Comparison of ENCODE assay signal across 10 cellular contexts in the genomic region with DNA sequence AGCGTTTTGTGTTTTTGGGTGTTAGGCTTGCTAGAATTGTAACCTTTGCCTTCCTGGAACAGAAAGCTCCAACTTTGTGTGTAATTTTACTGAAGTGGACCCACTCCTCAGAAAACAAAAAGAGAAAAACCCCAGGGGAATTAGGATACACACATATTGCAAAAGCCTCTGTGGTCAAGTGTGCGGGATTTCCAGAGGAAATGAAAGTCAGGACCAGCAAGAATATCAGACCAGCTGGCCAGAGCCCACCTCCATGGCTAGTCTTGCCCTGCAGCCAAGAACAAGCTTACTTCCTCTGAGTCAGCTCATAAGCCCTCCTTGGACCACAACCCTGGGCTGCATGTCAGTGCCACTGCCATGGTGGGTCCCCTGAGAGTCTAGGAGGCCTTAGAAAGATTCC. TPM values are rescaled to one million over a fixed set of nuclear protein-coding genes. Genes with fewer than 3 reads are reported as not detected.
DNase-seq lines count a peak whose midpoint lies in the region; ATAC-seq, FAIRE-seq and TF ChIP-seq lines count a peak whose summit lies in the region.
"Had no signal": no experiment of that assay in that cellular context is flagged by ENCODE, and none has a peak within 500 bp of the region (broad histone marks: within the 10 kb centered on the region; RNA-seq: fewer than 3 reads in every experiment).

No MANE protein-coding gene starts in this region.

- H3K36me3 ChIP-seq in BE2C, result no peaks in the 10 kb centered on the region

- CTCF ChIA-PET in activated CD8-positive, alpha-beta T cell treated with anti-CD3 and anti-CD28 coated beads for 36 hours (lab: Charles Lee), result interaction anchor here (1.2 kb wide), 1 partner anchor 105 kb away, joined by 5 read pairs; no protein-coding TSS in a partner anchor

- DNase-seq in GF-D8 (lab: John Stamatoyannopoulos, UW) (peak; percentile 33), HTR-8/SVneo (ENCODE audit: insufficient read length, low spot score) (peak; percentile 50), osteocyte (ENCODE audit: extremely low spot score, unreplicated experiment) (no peak), NCI-H2029 (lab: John Stamatoyannopoulos, UW) (no peak), DMS114 treated with DMSO at 0.1 percent for 48 hours (lab: John Stamatoyannopoulos, UW; ENCODE audit: unreplicated experiment) (no peak), BE2C (no peak)
- DNase-seq in activated CD8-positive, alpha-beta T cell treated with anti-CD3 and anti-CD28 coated beads for 36 hours, result no peak

- peaks cover 42% of the 10 kb centered on the region for H3K4me1 Mint-ChIP-seq in dendritic cell treated with granulocyte-macrophage colony-stimulating factor and Interleukin-4, amounts not matched to agents 40 ng/mL and 50 ng/mL, for 4 days (ENCODE audit: low read depth)
- peaks cover 14% of the 10 kb centered on the region for H3K4me1 Mint-ChIP-seq in osteocyte (ENCODE audit: unreplicated experiment)
- no peaks in the 10 kb centered on the region for H3K4me1 Mint-ChIP-seq in activated CD8-positive, alpha-beta T cell treated with anti-CD3 and anti-CD28 coated beads for 36 hours (ENCODE audit: low read depth)

- POLR2A ChIA-PET in activated CD8-positive, alpha-beta T cell treated with anti-CD3 and anti-CD28 coated beads for 36 hours (lab: Charles Lee), result no interaction called here

- FAIRE-seq in HTR-8/SVneo (lab: Jason Lieb, UNC), result no peak
- FAIRE-seq: endometrium had no signal

- no peak overlapping the region for H3K4me3 Mint-ChIP-seq in dendritic cell treated with granulocyte-macrophage colony-stimulating factor and Interleukin-4, amounts not matched to agents 40 ng/mL and 50 ng/mL, for 4 days
- H3K4me3 Mint-ChIP-seq in osteocyte (ENCODE audit: unreplicated experiment), result no peak overlapping the region
- H3K4me3 Mint-ChIP-seq in activated CD8-positive, alpha-beta T cell treated with anti-CD3 and anti-CD28 coated beads for 36 hours, result no peak overlapping the region
- H3K4me3 Mint-ChIP-seq: IgD-negative memory B cell had no signal

- no peaks in the 10 kb centered on the region for H3K27me3 Mint-ChIP-seq in dendritic cell treated with granulocyte-macrophage colony-stimulating factor and Interleukin-4, amounts not matched to agents 40 ng/mL and 50 ng/mL, for 4 days
- no peaks in the 10 kb centered on the region for H3K27me3 Mint-ChIP-seq in osteocyte (ENCODE audit: unreplicated experiment)
- H3K27me3 Mint-ChIP-seq in activated CD8-positive, alpha-beta T cell treated with anti-CD3 and anti-CD28 coated beads for 36 hours, result peaks cover 2% of the 10 kb centered on the region

- peak overlapping the region; percentile 91 for H3K27ac Mint-ChIP-seq in dendritic cell treated with granulocyte-macrophage colony-stimulating factor and Interleukin-4, amounts not matched to agents 40 ng/mL and 50 ng/mL, for 4 days
- peak overlapping the region; percentile 77 for H3K27ac Mint-ChIP-seq in osteocyte (ENCODE audit: unreplicated experiment)
- H3K27ac Mint-ChIP-seq in activated CD8-positive, alpha-beta T cell treated with anti-CD3 and anti-CD28 coated beads for 36 hours, result no peak overlapping the region
- H3K27ac Mint-ChIP-seq: IgD-negative memory B cell had no signal

- H3K36me3 Mint-ChIP-seq in dendritic cell treated with granulocyte-macrophage colony-stimulating factor and Interleukin-4, amounts not matched to agents 40 ng/mL and 50 ng/mL, for 4 days (ENCODE audit: low read depth), result peaks cover 2% of the 10 kb centered on the region
- peaks cover 1% of the 10 kb centered on the region for H3K36me3 Mint-ChIP-seq in osteocyte (ENCODE audit: unreplicated experiment)
- no peaks in the 10 kb centered on the region for H3K36me3 Mint-ChIP-seq in activated CD8-positive, alpha-beta T cell treated with anti-CD3 and anti-CD28 coated beads for 36 hours (ENCODE audit: low read depth)

- H3K27me3 ChIP-seq in BE2C, result no peaks in the 10 kb centered on the region

- H3K4me3 ChIP-seq in BE2C (ENCODE audit: low read depth, low read length), result no peak overlapping the region

- no peak for ATAC-seq in activated CD8-positive, alpha-beta T cell treated with anti-CD3 and anti-CD28 coated beads for 36 hours

- H3K9me3 Mint-ChIP-seq in dendritic cell treated with granulocyte-macrophage colony-stimulating factor and Interleukin-4, amounts not matched to agents 40 ng/mL and 50 ng/mL, for 4 days, result peaks cover 4% of the 10 kb centered on the region
- peaks cover 1% of the 10 kb centered on the region for H3K9me3 Mint-ChIP-seq in osteocyte (ENCODE audit: unreplicated experiment)
- H3K9me3 Mint-ChIP-seq in activated CD8-positive, alpha-beta T cell treated with anti-CD3 and anti-CD28 coated beads for 36 hours, result no peaks in the 10 kb centered on the region

- intact Hi-C loops in dendritic cell treated with granulocyte-macrophage colony-stimulating factor and Interleukin-4, amounts not matched to agents 40 ng/mL and 50 ng/mL, for 4 days (cut with micrococcal nuclease), result loop anchor here (2.0 kb wide), 1 partner anchor 20 kb away; no protein-coding TSS in a partner anchor
- intact Hi-C loops in activated CD8-positive, alpha-beta T cell treated with anti-CD3 and anti-CD28 coated beads for 36 hours (cut with micrococcal nuclease), result no loop called here

- H3K4me1 ChIP-seq in BE2C, result no peaks in the 10 kb centered on the region

- TF ChIP-seq CTCF in osteocyte (IDR thresholded peaks at IDR 0.05) (no peak), BE2C (IDR thresholded peaks at IDR 0.05; ENCODE audit: low read depth, low read length) (no peak)
- no peak for TF ChIP-seq CTCF in activated CD8-positive, alpha-beta T cell treated with anti-CD3 and anti-CD28 coated beads for 36 hours (IDR thresholded peaks at IDR 0.05)

- no peaks in the 10 kb centered on the region for H3K9me3 ChIP-seq in BE2C

RNA-seq across cellular contexts. Expression of gene FTH1, which starts 37.0 kb away (rescaled TPM):
- 2,993 and 3,020 TPM in 2 replicates for total RNA-seq in osteocyte
- 100 to 1,000 TPM; 700 to 729 TPM for total RNA-seq in activated CD8-positive, alpha-beta T cell treated with anti-CD3 and anti-CD28 coated beads for 36 hours
- 1,702 TPM for polyA plus RNA-seq in BE2C (2012; ENCODE audit: insufficient read depth, insufficient read length, low read depth)

RNA-seq across cellular contexts. Expression of gene BEST1, which starts 54.3 kb away (rescaled TPM):
- 0.81 and 2.0 TPM in 2 replicates for total RNA-seq in osteocyte
- total RNA-seq in activated CD8-positive, alpha-beta T cell treated with anti-CD3 and anti-CD28 coated beads for 36 hours, result under 1 TPM; 0.61 to 0.83 TPM
- polyA plus RNA-seq in BE2C (2012; ENCODE audit: insufficient read depth, insufficient read length, low read depth), result 1.5 TPM

Comparison
In these comparisons a context has a peak if more than half of its experiments do, and no peak if none do; other contexts are left out.
1. DNase-seq: peak in GF-D8 (single experiment) and HTR-8/SVneo (single experiment); none in osteocyte (single experiment), activated CD8-positive, alpha-beta T cell treated with anti-CD3 and anti-CD28 coated beads for 36 hours (single experiment), NCI-H2029 (single experiment), DMS114 treated with DMSO at 0.1 percent for 48 hours (single experiment) and BE2C (single experiment).